ENCODE assay signal across 13 cellular contexts in the genomic region with DNA sequence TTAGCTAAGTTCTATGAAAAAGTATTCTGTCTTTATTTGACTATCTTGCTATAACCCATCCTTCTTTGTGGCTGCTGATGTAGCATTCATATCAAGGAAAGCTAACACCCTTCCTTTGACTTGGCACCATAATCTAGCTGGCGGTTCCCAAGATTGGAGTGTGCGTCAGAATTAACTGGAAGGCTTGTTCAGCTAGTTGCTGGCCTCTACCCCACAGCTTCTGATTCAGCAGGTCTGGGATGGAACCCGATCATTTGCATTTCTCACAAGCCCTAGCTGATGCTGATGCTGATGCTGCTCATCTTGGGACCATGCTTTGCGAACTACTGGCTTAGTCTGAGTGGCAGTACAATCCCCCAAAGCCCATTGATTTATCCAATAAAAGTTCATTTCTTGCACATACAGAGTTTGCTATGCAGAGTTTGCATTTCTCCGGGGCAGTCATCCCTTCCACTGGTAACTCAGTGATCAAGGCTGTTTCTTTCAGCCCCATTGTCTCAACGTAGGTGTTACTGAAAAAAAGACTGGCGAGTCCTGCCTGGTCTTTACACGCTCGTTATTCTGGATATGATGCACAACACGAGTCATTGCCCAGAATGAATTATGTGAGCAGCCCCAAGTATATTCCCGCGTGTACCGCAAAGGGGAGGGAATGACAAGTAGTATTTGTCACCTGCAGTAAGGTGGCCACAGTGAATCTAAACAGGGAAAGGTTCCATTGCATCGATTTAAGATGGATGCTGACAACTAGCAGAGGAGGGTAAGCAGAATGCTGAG.
A peak's percentile ranks its signal among the peaks of the same experiment; 100 is the strongest.
DNase-seq lines count a peak whose midpoint lies in the region; FAIRE-seq and TF ChIP-seq lines count a peak whose summit lies in the region.
"Had no signal": no experiment of that assay in that cellular context is flagged by ENCODE, and none has a peak within 500 bp of the region (broad histone marks: within the 10 kb centered on the region; RNA-seq: fewer than 3 reads in every experiment).

No MANE protein-coding gene starts in this region.

- no peaks in the 10 kb centered on the region; a peak in 1 of 5 replicates for H3K9me3 Mint-ChIP-seq in H9
- no peaks in the 10 kb centered on the region for H3K9me3 Mint-ChIP-seq in activated naive CD8-positive, alpha-beta T cell treated with anti-CD3 and anti-CD28 coated beads for 36 hours

- H2BK5ac ChIP-seq in H9 (ENCODE audit: insufficient read length, low read length) = no peak overlapping the region
- 0 out of 2 replicates have a peak overlapping the region, but pooled peaks have one; percentile 2 for H2BK5ac ChIP-seq in H1 (ENCODE audit: low read depth, low read length)

- no peak overlapping the region for H3K27ac ChIP-seq in H9 (ENCODE audit: insufficient read length, low read depth, low read length)
- no peak overlapping the region for H3K27ac ChIP-seq in H1 (ENCODE audit: low read depth, low read length)
- H3K27ac ChIP-seq in hepatocyte = no peak overlapping the region

- H2AFZ ChIP-seq in H9 (ENCODE audit: low read length) (no peak overlapping the region), H1 (ENCODE audit: low read length) (no peak overlapping the region), hepatocyte (no peak overlapping the region)

- H3K27me3 ChIP-seq in H9 (ENCODE audit: insufficient read depth, low read length) (no peaks in the 10 kb centered on the region), H1 (replicated peaks in 1 of 4; ENCODE audit: control insufficient read depth in 3 of 4, extremely low read depth in 1 of 4, insufficient read depth in 3 of 4, low read length in 3 of 4) (no peaks in the 10 kb centered on the region), hepatocyte (no peaks in the 10 kb centered on the region)

- H3K9me2 ChIP-seq in hepatocyte (replicated peaks; ENCODE audit: insufficient read depth) = no peaks in the 10 kb centered on the region

- H2BK12ac ChIP-seq in H9 (ENCODE audit: insufficient read length, low read depth, low read length) (no peak overlapping the region), H1 (ENCODE audit: low read depth, low read length) (no peak overlapping the region)

- POLR2A ChIA-PET in H1 (lab: Charles Lee; ENCODE audit: partially characterized antibody) = interaction anchor here (0.6 to 2.7 kb wide), 8 partner anchors 8 to 85 kb away, joined by 3 to 9 read pairs (median 3); no protein-coding TSS in a partner anchor

- DNase-seq in activated CD4-positive, alpha-beta T cell treated with anti-CD3 and anti-CD28 coated beads for 48 hours = peak; percentile 37
- DNase-seq in activated CD4-positive, alpha-beta T cell treated with anti-CD3 and anti-CD28 coated beads for 4 hours = no peak
- DNase-seq in H9 (no peak), H1 (ENCODE audit: low read depth in 1 of 2, low spot score in 2 of 2) (no peak), occipital lobe (lab: John Stamatoyannopoulos, UW) (peak; percentile 42), hepatocyte (ENCODE audit: low spot score) (no peak)
- no peak for DNase-seq in activated CD8-positive, alpha-beta memory T cell treated with anti-CD3 and anti-CD28 coated beads, Interleukin-2, amount 50 U/mL, for 4 hours
- DNase-seq in activated naive CD8-positive, alpha-beta T cell treated with anti-CD3 and anti-CD28 coated beads for 36 hours = no peak
- DNase-seq: CD4-positive, CD25-positive, alpha-beta regulatory T cell; NCI-H1930; NCI-H510A treated with DMSO at 0.1 percent for 48 hours had no signal

- no peaks in the 10 kb centered on the region for H3K9me3 ChIP-seq in H9 (ENCODE audit: control insufficient read depth, low read depth, low read length)
- no peaks in the 10 kb centered on the region for H3K9me3 ChIP-seq in H1 (ENCODE audit: insufficient read depth in 2 of 2, low read depth in 1 of 2, low read length in 1 of 2)
- no peaks in the 10 kb centered on the region for H3K9me3 ChIP-seq in hepatocyte (ENCODE audit: low read depth)

- TF ChIP-seq POLR2A in H1 (IDR thresholded peaks at IDR 0.05; ENCODE audit: control extremely low read depth in 1 of 2, low read depth in 2 of 2, low read length in 2 of 2) = no peak

- H3K4me1 Mint-ChIP-seq in H9 = peaks cover 6 to 8% of the 10 kb centered on the region in 2 experiments; a peak in 2 of 4 replicates
- no peaks in the 10 kb centered on the region for H3K4me1 Mint-ChIP-seq in activated naive CD8-positive, alpha-beta T cell treated with anti-CD3 and anti-CD28 coated beads for 36 hours

- no peak overlapping the region for H4K8ac ChIP-seq in H9 (replicated peaks; ENCODE audit: insufficient read length, low read depth, low read length)
- no peak overlapping the region for H4K8ac ChIP-seq in H1 (ENCODE audit: extremely low read depth, insufficient read depth, low read length)

- H2BK120ac ChIP-seq in H9 (ENCODE audit: low read depth, low read length, poor library complexity, severe bottlenecking) (no peak overlapping the region), H1 (replicated peaks; ENCODE audit: low read depth, low read length) (no peak overlapping the region)

- no peak overlapping the region for H3T11ph ChIP-seq in H9 (ENCODE audit: low read length)

- H3K56ac ChIP-seq in H9 (ENCODE audit: insufficient read length, low read depth, low read length) (no peak overlapping the region), H1 (replicated peaks; ENCODE audit: insufficient read length, low read depth, low read length) (no peak overlapping the region)

- peaks cover 5% of the 10 kb centered on the region for H3K79me2 ChIP-seq in H9 (ENCODE audit: insufficient read depth, low read length)
- peaks cover 3 to 73% of the 10 kb centered on the region in 2 experiments; a peak in 3 of 4 replicates for H3K79me2 ChIP-seq in H1 (ENCODE audit: control insufficient read depth in 1 of 2, insufficient read depth in 2 of 2, low read length in 2 of 2)
- peaks cover 3% of the 10 kb centered on the region for H3K79me2 ChIP-seq in hepatocyte

- H3K36me3 ChIP-seq in H1 (ENCODE audit: control insufficient read depth in 2 of 4, insufficient read depth in 4 of 4, low read length in 3 of 4) (peaks cover 7 to 70% (median 30%) of the 10 kb centered on the region in 4 experiments), hepatocyte (replicated peaks; ENCODE audit: insufficient read depth, low read depth) (no peaks in the 10 kb centered on the region)

- H4K5ac ChIP-seq in H9 (ENCODE audit: insufficient read length, low read depth, low read length) = no peak overlapping the region
- no peak overlapping the region for H4K5ac ChIP-seq in H1 (ENCODE audit: insufficient read length, low read depth, low read length)

- H3K4me2 ChIP-seq in H9 (ENCODE audit: insufficient read depth, insufficient read length, low read length) = no peak overlapping the region
- H3K4me2 ChIP-seq in H1 (ENCODE audit: insufficient read depth in 1 of 2, low read depth in 2 of 2, low read length in 2 of 2) = no peak overlapping the region
- H3K4me2 ChIP-seq in hepatocyte = no peak overlapping the region
- H3K4me2 ChIP-seq: smooth muscle cell had no signal

- TF ChIP-seq RAD21 in H1 (IDR thresholded peaks at IDR 0.05 in 1 of 2, conservative IDR thresholded peaks at IDR 0.05 in 1 of 2; ENCODE audit: low read depth in 2 of 2, low read length in 2 of 2) = no peak

- H3K27me3 Mint-ChIP-seq in H9 (ENCODE audit: low read depth) = no peaks in the 10 kb centered on the region
- peaks cover 10% of the 10 kb centered on the region for H3K27me3 Mint-ChIP-seq in activated naive CD8-positive, alpha-beta T cell treated with anti-CD3 and anti-CD28 coated beads for 36 hours
- H3K27me3 Mint-ChIP-seq: CD4-positive, CD25-positive, alpha-beta regulatory T cell had no signal

- peaks cover 48 to 84% (median 77%) of the 10 kb centered on the region in 3 experiments for H3K36me3 Mint-ChIP-seq in H9 (ENCODE audit: insufficient read depth in 1 of 3, low read depth in 3 of 3)
- H3K36me3 Mint-ChIP-seq in activated naive CD8-positive, alpha-beta T cell treated with anti-CD3 and anti-CD28 coated beads for 36 hours = no peaks in the 10 kb centered on the region
- H3K36me3 Mint-ChIP-seq: CD4-positive, CD25-positive, alpha-beta regulatory T cell had no signal

- H2BK20ac ChIP-seq in H9 (ENCODE audit: low read depth, low read length, poor library complexity, severe bottlenecking) = no peak overlapping the region
- H2BK20ac ChIP-seq in H1 (ENCODE audit: low read length) = no peak overlapping the region

- H3K23ac ChIP-seq in H9 (ENCODE audit: insufficient read length, low read depth, low read length) = no peak overlapping the region
- no peak overlapping the region for H3K23ac ChIP-seq in H1 (ENCODE audit: insufficient read length)

- TF ChIP-seq CTCF in H9 (conservative IDR thresholded peaks at IDR 0.05) = no peak
- no peak for TF ChIP-seq CTCF in H1 (IDR thresholded peaks at IDR 0.05; ENCODE audit: control extremely low read depth in 1 of 3, insufficient read depth in 1 of 3, low read depth in 1 of 3, low read length in 3 of 3)
- no peak for TF ChIP-seq CTCF in hepatocyte (IDR thresholded peaks at IDR 0.05; ENCODE audit: poor library complexity)

- FAIRE-seq in H1 (lab: Jason Lieb, UNC) = no peak
- FAIRE-seq: A204.1 had no signal

- H3K4ac ChIP-seq in H9 (ENCODE audit: low read depth, low read length) (no peak overlapping the region), H1 (replicated peaks; ENCODE audit: insufficient read length, low read depth, low read length) (no peak overlapping the region)

- H3K79me1 ChIP-seq in H9 (ENCODE audit: insufficient read depth, low read depth, low read length, poor library complexity, severe bottlenecking) (peaks cover 5% of the 10 kb centered on the region), H1 (ENCODE audit: low read depth, low read length) (no peaks in the 10 kb centered on the region; the same call in 1 of the 2 replicates)

- H3K4me1 ChIP-seq in H9 (ENCODE audit: insufficient read depth, low read length) (no peaks in the 10 kb centered on the region), H1 (replicated peaks in 1 of 4; ENCODE audit: control insufficient read depth in 3 of 4, insufficient read depth in 4 of 4, low read length in 3 of 4) (no peaks in the 10 kb centered on the region), hepatocyte (ENCODE audit: insufficient read depth) (peaks cover 13% of the 10 kb centered on the region)

- no CpG with 5 or more reads among the region's 14 CpGs for WGBS in H9 (ENCODE audit: extremely low coverage, insufficient read length, low lambda C conversion rate)
- WGBS in H1 (ENCODE audit: extremely low coverage in 1 of 2, insufficient coverage in 1 of 2, insufficient read length in 1 of 2, insufficient replicate concordance in 2 of 2, low coverage in 1 of 2, low lambda C conversion rate in 2 of 2, missing lambda C conversion rate in 1 of 2), 2 experiments = 90% methylated on average over 14 of the region's 14 CpGs; no CpG with 5 or more reads in 1 of the 2 experiments
- 97% methylated on average over 14 of the region's 14 CpGs for WGBS in hepatocyte (ENCODE audit: low lambda C conversion rate, missing lambda C conversion rate)

- H2BK15ac ChIP-seq in H9 (ENCODE audit: low read depth, low read length) = no peak overlapping the region
- H2BK15ac ChIP-seq in H1 (ENCODE audit: low read length) = no peak overlapping the region

- H2AK5ac ChIP-seq in H9 (ENCODE audit: insufficient read length, low read length) (no peak overlapping the region), H1 (ENCODE audit: low read depth, low read length) (no peak overlapping the region)

- no peak overlapping the region for H4K91ac ChIP-seq in H9 (ENCODE audit: insufficient read length, low read depth, low read length)
- no peak overlapping the region for H4K91ac ChIP-seq in H1 (replicated peaks; ENCODE audit: insufficient read length, low read length)

- H3K4me3 Mint-ChIP-seq in H9 = no peak overlapping the region
- H3K4me3 Mint-ChIP-seq in activated naive CD8-positive, alpha-beta T cell treated with anti-CD3 and anti-CD28 coated beads for 36 hours = no peak overlapping the region

- H3K23me2 ChIP-seq in H9 (ENCODE audit: insufficient read length, low read depth, low read length, poor library complexity, severe bottlenecking) (no peaks in the 10 kb centered on the region), H1 (ENCODE audit: low read depth, low read length) (no peaks in the 10 kb centered on the region)

- H3K14ac ChIP-seq in H9 (ENCODE audit: insufficient read depth, low read length) (no peak overlapping the region), H1 (ENCODE audit: insufficient read length) (no peak overlapping the region)

- CTCF ChIA-PET in H1 (lab: Charles Lee; ENCODE audit: partially characterized antibody) = interaction anchor here (0.8 to 1.6 kb wide), 7 partner anchors 12 to 180 kb away, joined by 3 to 8 read pairs (median 5); no protein-coding TSS in a partner anchor

- H3K9ac ChIP-seq in H9 (ENCODE audit: extremely low read depth, insufficient read length, low read length) = no peak overlapping the region
- no peak overlapping the region for H3K9ac ChIP-seq in H1 (replicated peaks in 1 of 4; ENCODE audit: extremely low read depth in 1 of 4, low read depth in 3 of 4, low read length in 3 of 4)

- no peaks in the 10 kb centered on the region for H4K20me1 ChIP-seq in H9 (ENCODE audit: control insufficient read depth, insufficient read depth, insufficient read length)
- H4K20me1 ChIP-seq in H1 (replicated peaks in 1 of 2; ENCODE audit: control insufficient read depth in 1 of 2, insufficient read depth in 2 of 2, low read length in 2 of 2) = peaks cover 7% of the 10 kb centered on the region in 2 experiments
- H4K20me1 ChIP-seq in hepatocyte (ENCODE audit: insufficient read depth, poor library complexity, severe bottlenecking) = no peaks in the 10 kb centered on the region

- H3K18ac ChIP-seq in H9 (ENCODE audit: insufficient read length, low read depth, low read length) (no peak overlapping the region), H1 (ENCODE audit: extremely low read depth, low read length) (no peak overlapping the region)

- no peak for TF ChIP-seq EP300 in H1 (IDR thresholded peaks at IDR 0.05; ENCODE audit: borderline replicate concordance in 1 of 2, low read depth in 2 of 2, low read length in 2 of 2)

- peak overlapping the region; percentile 1 to 93 (median 37); a peak in 6 of 7 replicates for H3K27ac Mint-ChIP-seq in H9
- H3K27ac Mint-ChIP-seq in activated naive CD8-positive, alpha-beta T cell treated with anti-CD3 and anti-CD28 coated beads for 36 hours = no peak overlapping the region
- H3K27ac Mint-ChIP-seq: CD4-positive, CD25-positive, alpha-beta regulatory T cell had no signal

- H3K4me3 ChIP-seq in H1 (ENCODE audit: extremely low read depth in 1 of 4, insufficient read depth in 2 of 4, low read depth in 3 of 4, low read length in 4 of 4) (no peak overlapping the region), hepatocyte (no peak overlapping the region)
- H3K4me3 ChIP-seq: smooth muscle cell had no signal

Comparison
In these comparisons a context has a peak if more than half of its experiments do, and no peak if none do; other contexts are left out.
1. DNase-seq: peak in activated CD4-positive, alpha-beta T cell treated with anti-CD3 and anti-CD28 coated beads for 48 hours (single experiment) and occipital lobe (single experiment); none in activated CD4-positive, alpha-beta T cell treated with anti-CD3 and anti-CD28 coated beads for 4 hours (0 of 2), H9 (single experiment), H1 (0 of 2), activated CD8-positive, alpha-beta memory T cell treated with anti-CD3 and anti-CD28 coated beads, Interleukin-2, amount 50 U/mL, for 4 hours (single experiment), hepatocyte (single experiment) and activated naive CD8-positive, alpha-beta T cell treated with anti-CD3 and anti-CD28 coated beads for 36 hours (single experiment).